8 cellular contexts compared by ENCODE assay signal in genomic region chr1:153922838-153923652, GRCh38. TPM values are rescaled to one million over a fixed set of nuclear protein-coding genes. Genes with fewer than 3 reads are reported as not detected.
DNase-seq lines count a peak whose midpoint lies in the region; ATAC-seq and TF ChIP-seq lines count a peak whose summit lies in the region.

TSS of gene GATAD2B (minus strand) at chr1:153922972. CDS start at chr1:153828347, 94,625 bp downstream.

- H3K27ac ChIP-seq in DOHH2 (ENCODE audit: low read depth, low read length): peak within 1 kb of the TSS; percentile 91
- H3K27ac ChIP-seq in GM23338 (ENCODE audit: low read depth): peak within 1 kb of the TSS; percentile 99

- POLR2A ChIA-PET in naive thymus-derived CD8-positive, alpha-beta T cell (lab: Charles Lee): interaction anchor here (0.5 to 12.6 kb wide), 28 partner anchors 9 to 413 kb away, joined by 3 to 211 read pairs (median 4); partner anchors contain the start of genes CHTOP, CREB3L4, CRTC2 and DENND4B

- H3K36me3 ChIP-seq in DOHH2 (ENCODE audit: control insufficient read depth, low read length) (peaks cover 42% of the 10 kb centered on the region), GM23338 (ENCODE audit: insufficient read depth) (no peaks in the 10 kb centered on the region)

- H3K4me2 ChIP-seq in DOHH2 (ENCODE audit: low read length) (peak within 1 kb of the TSS; percentile 94), GM23338 (peak within 1 kb of the TSS; percentile 92)

- H4K20me1 ChIP-seq in DOHH2 (ENCODE audit: control insufficient read depth, insufficient read depth, low read depth, low read length) (peaks cover 29% of the 10 kb centered on the region), GM23338 (replicated peaks; ENCODE audit: insufficient read depth) (peaks cover 38% of the 10 kb centered on the region)

- no peaks in the 10 kb centered on the region for H3K9me3 ChIP-seq in DOHH2 (ENCODE audit: control insufficient read depth, insufficient read depth, low read length)

- H2AFZ ChIP-seq in GM23338: peak within 1 kb of the TSS; percentile 44

- H3K9me2 ChIP-seq in DOHH2 (replicated peaks; ENCODE audit: control insufficient read depth, low read length) (no peaks in the 10 kb centered on the region), GM23338 (ENCODE audit: insufficient read depth) (no peaks in the 10 kb centered on the region)

- peaks cover 57% of the 10 kb centered on the region for H3K79me2 ChIP-seq in DOHH2 (ENCODE audit: control insufficient read depth, low read length)
- H3K79me2 ChIP-seq in GM23338 (replicated peaks; ENCODE audit: insufficient read depth): peaks cover 41% of the 10 kb centered on the region

- peaks cover 19% of the 10 kb centered on the region for H3F3A ChIP-seq in DOHH2 (ENCODE audit: control insufficient read depth, insufficient read depth)
- H3F3A ChIP-seq in GM23338 (replicated peaks; ENCODE audit: low read depth): peaks cover 13% of the 10 kb centered on the region; the same call in 1 of the 2 replicates

- peak within 1 kb of the TSS; percentile 96 for H3K27ac Mint-ChIP-seq in GM23338
- H3K27ac Mint-ChIP-seq in naive thymus-derived CD8-positive, alpha-beta T cell: peak within 1 kb of the TSS; percentile 93 to 99 (median 97)

- peak; percentile 92 for ATAC-seq in GM23338
- peak; percentile 92 for ATAC-seq in naive thymus-derived CD8-positive, alpha-beta T cell

- H3K9me3 Mint-ChIP-seq in GM23338: no peaks in the 10 kb centered on the region; the same call in 2 of the 3 replicates
- peaks cover 0 to 2% (median 0%) of the 10 kb centered on the region in 9 donors for H3K9me3 Mint-ChIP-seq in naive thymus-derived CD8-positive, alpha-beta T cell

- TF ChIP-seq CTCF in DOHH2 (IDR thresholded peaks at IDR 0.05; ENCODE audit: low read depth, low read length, poor library complexity, severe bottlenecking) (no peak), GM23338 (conservative IDR thresholded peaks at IDR 0.05; ENCODE audit: low read depth in 2 of 2) (0 out of 4 replicates have a peak, but pooled peaks of 1 of the 2 experiments have one; percentile 0), fibroblast of mammary gland (conservative IDR thresholded peaks at IDR 0.05; ENCODE audit: control insufficient read depth, insufficient read depth, low read depth, low read length) (no peak)

- H3K27me3 ChIP-seq in DOHH2 (ENCODE audit: control insufficient read depth, low read length) (no peaks in the 10 kb centered on the region), GM23338 (ENCODE audit: insufficient read depth) (no peaks in the 10 kb centered on the region)

- H3K27me3 Mint-ChIP-seq in GM23338 (ENCODE audit: insufficient read depth, low read depth, poor library complexity): peaks cover 18% of the 10 kb centered on the region
- H3K27me3 Mint-ChIP-seq in naive thymus-derived CD8-positive, alpha-beta T cell: peaks cover 0 to 3% (median 0%) of the 10 kb centered on the region in 5 donors

- peaks cover 22% of the 10 kb centered on the region for H3K4me1 Mint-ChIP-seq in GM23338
- H3K4me1 Mint-ChIP-seq in naive thymus-derived CD8-positive, alpha-beta T cell: peaks cover 23 to 56% (median 45%) of the 10 kb centered on the region in 4 donors

- peak within 1 kb of the TSS; percentile 83 for H3K4me3 Mint-ChIP-seq in GM23338
- peak within 1 kb of the TSS; percentile 80 to 97 (median 94) for H3K4me3 Mint-ChIP-seq in naive thymus-derived CD8-positive, alpha-beta T cell

- H3K4me1 ChIP-seq in DOHH2 (ENCODE audit: control insufficient read depth, low read length): peaks cover 40% of the 10 kb centered on the region
- peaks cover 18% of the 10 kb centered on the region for H3K4me1 ChIP-seq in GM23338 (ENCODE audit: insufficient read depth)

- H3K36me3 Mint-ChIP-seq in GM23338 (ENCODE audit: low read depth): no peaks in the 10 kb centered on the region
- H3K36me3 Mint-ChIP-seq in naive thymus-derived CD8-positive, alpha-beta T cell: peaks cover 0 to 16% (median 0%) of the 10 kb centered on the region in 3 donors

- H3K4me3 ChIP-seq in DOHH2 (ENCODE audit: low read length): peak within 1 kb of the TSS; percentile 93
- H3K4me3 ChIP-seq in GM23338: peak within 1 kb of the TSS; percentile 99
- peak within 1 kb of the TSS; percentile 78 for H3K4me3 ChIP-seq in fibroblast of mammary gland (ENCODE audit: control insufficient read depth, low read depth, low read length)

- DNase-seq in GM23338 (ENCODE audit: low spot score) (peak; percentile 100), LHCN-M2 (ENCODE audit: low read depth) (peak; percentile 100), RPMI8226 (peak; percentile 100), fibroblast of mammary gland (ENCODE audit: low read depth) (peak; percentile 100)
- peak; percentile 93 to 97 for DNase-seq in activated T-helper 1 cell treated with anti-CD3 and anti-CD28 coated beads, Interleukin-2, amount 50 U/mL, for 16 hours (ENCODE audit: low read depth in 1 of 2, low spot score in 1 of 2)
- DNase-seq in naive thymus-derived CD8-positive, alpha-beta T cell: peak; percentile 94 to 100 (median 99)
- DNase-seq in stimulated activated naive CD4-positive, alpha-beta T cell (lab: John Stamatoyannopoulos, UW): peak; percentile 98 to 100 (median 99)

TF ChIP-seq in GM23338, 12 proteins besides CTCF, POLR2A, EP300 and RAD21:
- no peak for TF ChIP-seq NANOG (IDR thresholded peaks at IDR 0.05; ENCODE audit: borderline replicate concordance)
- TF ChIP-seq ZNF114 (CRISPR knock-in tag; IDR thresholded peaks at IDR 0.05): no peak
- TF ChIP-seq ETS1 (IDR thresholded peaks at IDR 0.05): 0 out of 2 replicates have a peak, but pooled peaks have one; percentile 41
- TF ChIP-seq CREB1 (CRISPR knock-in tag; IDR thresholded peaks at IDR 0.05; ENCODE audit: low read depth): peak; percentile 70; the same call in 1 of the 2 replicates
- TF ChIP-seq POLR2AphosphoS5 (IDR thresholded peaks at IDR 0.05; ENCODE audit: low read depth): peak; percentile 78
- no peak for TF ChIP-seq STAT1 (IDR thresholded peaks at IDR 0.05; ENCODE audit: unreplicated experiment)

RNA-seq across cellular contexts. Expression of gene GATAD2B, which starts in this region (rescaled TPM):
- total RNA-seq in GM23338 (2014; rRNA removed; shearing (Covaris generic)): 17.3 and 17.8 TPM in 2 replicates
- polyA plus RNA-seq in GM23338 (2016; fragmentation: Nextera tagmentation; extraction: Ambion mirVana): 4.4 and 5.2 TPM in 2 replicates
- total RNA-seq in LHCN-M2 (2014; rRNA removed): 3.7 and 5.1 TPM in 2 replicates
- polyA plus RNA-seq in LHCN-M2 (2012): 8.0 TPM
- total RNA-seq in naive thymus-derived CD8-positive, alpha-beta T cell: 100 to 1,000 TPM; 110 to 120 TPM
- 1 to 10 TPM; 4.4 to 5.3 (median 5.2) TPM for polyA plus RNA-seq in naive thymus-derived CD8-positive, alpha-beta T cell

Comparison
In these comparisons a context has a peak if more than half of its experiments do, and no peak if none do; other contexts are left out.
1. Peak in every context shown above with its lines: DNase-seq, ATAC-seq, H3K4me3 ChIP-seq and H3K27ac ChIP-seq.